ENCODE assay signal across 8 cellular contexts in genomic region chr12:57085999-57086950, GRCh38. TPM values are rescaled to one million over a fixed set of nuclear protein-coding genes. Genes with fewer than 3 reads are reported as not detected.
DNase-seq lines count a peak whose midpoint lies in the region; ATAC-seq and TF ChIP-seq lines count a peak whose summit lies in the region.

No MANE protein-coding gene starts in this region.

- peak; percentile 74 for DNase-seq in BE2C
- peak; percentile 90 for DNase-seq in GM23338 (ENCODE audit: low spot score)
- peak; percentile 71 for DNase-seq in RPMI7951 (ENCODE audit: low read depth)
- DNase-seq in amniotic epithelial cell (ENCODE audit: low read depth): peak; percentile 80
- peak; percentile 78 for DNase-seq in hepatic stellate cell (ENCODE audit: low spot score)
- peak; percentile 81 for DNase-seq in retina

- H3K4me3 ChIP-seq in BE2C (ENCODE audit: low read depth, low read length) (peak overlapping the region; percentile 90), GM23338 (peak overlapping the region; percentile 77)

- H3K27me3 ChIP-seq in BE2C (no peaks in the 10 kb centered on the region), GM23338 (ENCODE audit: insufficient read depth) (no peaks in the 10 kb centered on the region)

- no peaks in the 10 kb centered on the region for H3K9me3 Mint-ChIP-seq in GM23338

- peak overlapping the region; percentile 88 for H3K27ac ChIP-seq in GM23338 (ENCODE audit: low read depth)

- H3K27ac Mint-ChIP-seq in GM23338: peak overlapping the region; percentile 88

- H3K79me2 ChIP-seq in GM23338 (replicated peaks; ENCODE audit: insufficient read depth): peaks cover 8% of the 10 kb centered on the region; the same call in 1 of the 2 replicates

- peak overlapping the region; percentile 77 for H2AFZ ChIP-seq in GM23338

- H3K4me1 ChIP-seq in BE2C (peaks cover 14% of the 10 kb centered on the region), GM23338 (ENCODE audit: insufficient read depth) (peaks cover 10% of the 10 kb centered on the region)

- H3K9me3 ChIP-seq in BE2C: no peaks in the 10 kb centered on the region

- H3K9me2 ChIP-seq in GM23338 (ENCODE audit: insufficient read depth): no peaks in the 10 kb centered on the region

- no peaks in the 10 kb centered on the region for H3K36me3 ChIP-seq in BE2C
- no peaks in the 10 kb centered on the region for H3K36me3 ChIP-seq in GM23338 (ENCODE audit: insufficient read depth)

- H3K27me3 Mint-ChIP-seq in GM23338 (ENCODE audit: insufficient read depth, low read depth, poor library complexity): peaks cover 17% of the 10 kb centered on the region

- H3F3A ChIP-seq in GM23338 (replicated peaks; ENCODE audit: low read depth): peaks cover 9% of the 10 kb centered on the region; the same call in 1 of the 2 replicates

- H3K4me1 Mint-ChIP-seq in GM23338: peaks cover 24% of the 10 kb centered on the region

- no peaks in the 10 kb centered on the region; the same call in 1 of the 2 replicates for H4K20me1 ChIP-seq in GM23338 (replicated peaks; ENCODE audit: insufficient read depth)

- ATAC-seq in GM23338 (peak; percentile 37), HG03139 (IDR thresholded peaks at IDR 0.05; ENCODE audit: unreplicated experiment) (no peak), HG03175 (IDR thresholded peaks at IDR 0.05; ENCODE audit: unreplicated experiment) (no peak)

- peak overlapping the region; percentile 100 for H3K4me2 ChIP-seq in GM23338

- H3K4me3 Mint-ChIP-seq in GM23338: peak overlapping the region; percentile 78

- TF ChIP-seq CTCF in BE2C (IDR thresholded peaks at IDR 0.05; ENCODE audit: low read depth, low read length): peak; percentile 43
- TF ChIP-seq CTCF in GM23338 (conservative IDR thresholded peaks at IDR 0.05; ENCODE audit: low read depth in 2 of 2): peak; percentile 48 to 52

- peaks cover 9% of the 10 kb centered on the region for H3K36me3 Mint-ChIP-seq in GM23338 (ENCODE audit: low read depth)

TF ChIP-seq in GM23338, 12 proteins besides CTCF, POLR2A, EP300 and RAD21:
- TF ChIP-seq NANOG (IDR thresholded peaks at IDR 0.05; ENCODE audit: borderline replicate concordance) (no peak), POLR2AphosphoS5 (IDR thresholded peaks at IDR 0.05; ENCODE audit: low read depth) (peak; percentile 59), CREB1 (CRISPR knock-in tag; IDR thresholded peaks at IDR 0.05; ENCODE audit: low read depth) (no peak)
TF ChIP-seq in GM23338: peak in this region for 1.

RNA-seq across cellular contexts. Expression of gene NAB2, which starts 2.6 kb away (rescaled TPM):
- polyA plus RNA-seq in BE2C (2012; ENCODE audit: insufficient read depth, insufficient read length, low read depth): 24.8 TPM
- total RNA-seq in GM23338 (2014; rRNA removed; shearing (Covaris generic)): 19.8 and 20.8 TPM in 2 replicates
- 6.5 and 6.6 TPM in 2 replicates for polyA plus RNA-seq in GM23338 (2016; fragmentation: Nextera tagmentation; extraction: Ambion mirVana)
- 10.9 and 17.6 TPM in 2 replicates for total RNA-seq in RPMI7951 (2014; rRNA removed; shearing (Covaris generic))

RNA-seq across cellular contexts. Expression of gene NEMP1, which starts 7.7 kb away (rescaled TPM):
- 5.8 TPM for polyA plus RNA-seq in BE2C (2012; ENCODE audit: insufficient read depth, insufficient read length, low read depth)
- 35.0 and 36.3 TPM in 2 replicates for total RNA-seq in GM23338 (2014; rRNA removed; shearing (Covaris generic))
- 10.3 and 11.9 TPM in 2 replicates for polyA plus RNA-seq in GM23338 (2016; fragmentation: Nextera tagmentation; extraction: Ambion mirVana)
- 27.9 and 30.4 TPM in 2 replicates for total RNA-seq in RPMI7951 (2014; rRNA removed; shearing (Covaris generic))

RNA-seq across cellular contexts. Expression of gene STAT6, which starts 24.9 kb away (rescaled TPM):
- 1.6 TPM for polyA plus RNA-seq in BE2C (2012; ENCODE audit: insufficient read depth, insufficient read length, low read depth)
- total RNA-seq in GM23338 (2014; rRNA removed; shearing (Covaris generic)): 26.3 and 28.1 TPM in 2 replicates
- 11.0 and 14.3 TPM in 2 replicates for polyA plus RNA-seq in GM23338 (2016; fragmentation: Nextera tagmentation; extraction: Ambion mirVana)
- 29.4 and 33.0 TPM in 2 replicates for total RNA-seq in RPMI7951 (2014; rRNA removed; shearing (Covaris generic))

RNA-seq across cellular contexts. Expression of gene MYO1A, which starts 36.3 kb away (rescaled TPM):
- polyA plus RNA-seq in BE2C (2012; ENCODE audit: insufficient read depth, insufficient read length, low read depth): not detected
- total RNA-seq in GM23338 (2014; rRNA removed; shearing (Covaris generic)): not detected in 2 replicates
- not detected in 2 replicates for polyA plus RNA-seq in GM23338 (2016; fragmentation: Nextera tagmentation; extraction: Ambion mirVana)
- total RNA-seq in RPMI7951 (2014; rRNA removed; shearing (Covaris generic)): not detected in 2 replicates

RNA-seq across cellular contexts. Expression of gene LRP1, which starts 42.0 kb away (rescaled TPM):
- 6.4 TPM for polyA plus RNA-seq in BE2C (2012; ENCODE audit: insufficient read depth, insufficient read length, low read depth)
- total RNA-seq in GM23338 (2014; rRNA removed; shearing (Covaris generic)): 130 and 145 TPM in 2 replicates
- polyA plus RNA-seq in GM23338 (2016; fragmentation: Nextera tagmentation; extraction: Ambion mirVana): 26.6 and 29.9 TPM in 2 replicates
- 28.8 and 31.6 TPM in 2 replicates for total RNA-seq in RPMI7951 (2014; rRNA removed; shearing (Covaris generic))
